Comparison of ENCODE assay signal across 24 cellular contexts in the genomic region with DNA sequence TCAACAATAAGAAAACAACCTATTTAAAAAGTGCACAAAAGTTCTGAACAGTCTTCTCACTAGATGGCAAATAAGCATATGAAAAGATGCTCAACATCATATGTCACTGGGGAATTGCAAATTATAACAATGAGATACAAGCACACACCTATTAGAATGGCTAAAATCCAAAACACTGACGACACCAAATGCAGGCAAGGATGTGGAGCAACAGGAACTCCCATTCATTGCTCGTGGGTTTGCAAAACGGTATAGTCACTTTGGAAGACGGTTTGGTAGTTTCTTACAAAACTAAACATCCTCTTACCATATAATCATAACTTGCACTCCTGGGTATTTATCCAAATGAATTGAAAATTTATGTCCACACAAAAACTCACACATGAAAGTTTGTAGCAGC.
"Had no signal": no experiment of that assay in that cellular context is flagged by ENCODE, and none has a peak within 500 bp of the region (broad histone marks: within the 10 kb centered on the region; RNA-seq: fewer than 3 reads in every experiment).

No MANE protein-coding gene starts in this region.

- H3K4me2 ChIP-seq: smooth muscle cell had no signal

- H3K4me3 ChIP-seq: ascending aorta, gastrocnemius medialis, smooth muscle cell, stomach, suprapubic skin, tibial nerve had no signal

- H3K4me3 Mint-ChIP-seq: activated CD4-positive, alpha-beta T cell treated with anti-CD3 and anti-CD28 coated beads, Interleukin-2, amount 10 ng/mL, durations not matched to agents 7 days and 5 days; nephron progenitor cell; stimulated activated memory B cell treated with anti-CD40 and anti-IgM and Interleukin-4, amounts not matched to agents 10 μg/mL and 1 μg/mL and 100 μg/mL, for 72 hours; T-helper 2 cell treated with Interferon-gamma antibody and Interleukin-4, amounts not matched to agents 5 μg/mL and 100 μg/mL, for 36 hours had no signal

- H3K4me1 Mint-ChIP-seq: activated CD4-positive, alpha-beta T cell treated with anti-CD3 and anti-CD28 coated beads, Interleukin-2, amount 10 ng/mL, durations not matched to agents 7 days and 5 days; stimulated activated memory B cell treated with anti-CD40 and anti-IgM and Interleukin-4, amounts not matched to agents 10 μg/mL and 1 μg/mL and 100 μg/mL, for 72 hours had no signal

- DNase-seq: activated CD4-positive, alpha-beta T cell treated with anti-CD3 and anti-CD28 coated beads, Interleukin-2, amount 10 ng/mL, durations not matched to agents 7 days and 5 days; activated CD4-positive, CD25-positive, alpha-beta regulatory T cell treated with anti-CD3 and anti-CD28 coated beads, Interleukin-2, amount 50 U/mL, for 72 hours; activated gamma-delta T cell treated with Interleukin-2 at 50 U/mL for 16 hours; activated T-cell treated with anti-CD3 and anti-CD28 coated beads, Interleukin-2, amount 50 U/mL, for 1 hour; cortex of kidney; erythroblast; gastrocnemius medialis; hippocampal formation; left ventricle myocardium superior; midbrain; nephron progenitor cell; occipital lobe; posterior cingulate gyrus; stimulated activated CD4-positive, alpha-beta T cell treated with anti-CD3 and anti-CD28 coated beads, Interleukin-15, amount 100 ng/mL, for 24 hours; stomach; WERI-Rb-1 had no signal

- H3K36me3 ChIP-seq: ascending aorta, gastrocnemius medialis, stomach, suprapubic skin, tibial nerve had no signal

- H3K9me3 ChIP-seq: suprapubic skin had no signal

- H3K4me1 ChIP-seq: ascending aorta, gastrocnemius medialis, stomach, suprapubic skin, tibial nerve had no signal

- H3K27ac ChIP-seq: ascending aorta, gastrocnemius medialis, stomach, suprapubic skin, tibial nerve, WERI-Rb-1 had no signal

- H3K27me3 ChIP-seq: ascending aorta, gastrocnemius medialis, tibial nerve had no signal

- H3K27ac Mint-ChIP-seq: activated CD4-positive, alpha-beta T cell treated with anti-CD3 and anti-CD28 coated beads, Interleukin-2, amount 10 ng/mL, durations not matched to agents 7 days and 5 days; activated naive CD4-positive, alpha-beta T cell treated with anti-CD3 and anti-CD28 coated beads, Interleukin-2, amount 50 U/mL, for 72 hours; nephron progenitor cell; stimulated activated memory B cell treated with anti-CD40 and anti-IgM and Interleukin-4, amounts not matched to agents 10 μg/mL and 1 μg/mL and 100 μg/mL, for 72 hours; T-helper 2 cell treated with Interferon-gamma antibody and Interleukin-4, amounts not matched to agents 5 μg/mL and 100 μg/mL, for 36 hours had no signal

- ATAC-seq: activated naive CD4-positive, alpha-beta T cell treated with anti-CD3 and anti-CD28 coated beads, Interleukin-2, amount 50 U/mL, for 72 hours; gastrocnemius medialis; left ventricle myocardium superior; sciatic nerve; stimulated activated memory B cell treated with anti-CD40 and anti-IgM and Interleukin-4, amounts not matched to agents 10 μg/mL and 1 μg/mL and 100 μg/mL, for 72 hours had no signal
